16 cellular contexts compared by ENCODE assay signal in genomic region chr1:48649880-48650279, GRCh38.
A peak's percentile ranks its signal among the peaks of the same experiment; 100 is the strongest.
DNase-seq lines count a peak whose midpoint lies in the region; ATAC-seq, FAIRE-seq and TF ChIP-seq lines count a peak whose summit lies in the region.
"Had no signal": no experiment of that assay in that cellular context is flagged by ENCODE, and none has a peak within 500 bp of the region (broad histone marks: within the 10 kb centered on the region; RNA-seq: fewer than 3 reads in every experiment).

No MANE protein-coding gene starts in this region.

- POLR2A ChIA-PET in HepG2 (lab: Yijun Ruan, JAX), result no interaction called here

- no peak overlapping the region for H2AK5ac ChIP-seq in neuronal stem cell (ENCODE audit: low read depth, low read length)

- in situ Hi-C loops in HepG2 (cut with HindIII; ENCODE audit: extremely low pct_ligation_motif_present, low pct_unique_long_range_greater_than_20kb), result no loop called here

- H3K9me3 ChIP-seq in liver (ENCODE audit: control insufficient read depth in 4 of 4, low read length in 3 of 4) (peaks cover 0 to 2% (median 0%) of the 10 kb centered on the region in 4 donors), HepG2 (ENCODE audit: low read length) (no peaks in the 10 kb centered on the region), neuronal stem cell (replicated peaks in 1 of 2; ENCODE audit: control insufficient read depth in 2 of 2, insufficient read depth in 1 of 2, low read depth in 1 of 2, low read length in 2 of 2) (no peaks in the 10 kb centered on the region), prostate gland (no peaks in the 10 kb centered on the region)

- H3K4me2 ChIP-seq in HepG2 (ENCODE audit: low read depth, low read length) (no peak overlapping the region), neuronal stem cell (ENCODE audit: insufficient read depth, low read length, poor library complexity, severe bottlenecking) (no peak overlapping the region)

- H3K36me3 ChIP-seq in liver (ENCODE audit: control insufficient read depth in 4 of 4, insufficient read depth in 3 of 4, low read depth in 1 of 4, low read length in 3 of 4) (no peaks in the 10 kb centered on the region), HepG2 (replicated peaks in 1 of 2; ENCODE audit: control insufficient read depth in 1 of 2, insufficient read depth in 2 of 2, low read length in 2 of 2) (no peaks in the 10 kb centered on the region), neuronal stem cell (replicated peaks in 1 of 2; ENCODE audit: control insufficient read depth in 2 of 2, insufficient read depth in 2 of 2, low read length in 2 of 2) (no peaks in the 10 kb centered on the region), prostate gland (no peaks in the 10 kb centered on the region)

- no peak for TF ChIP-seq EP300 in HepG2 (IDR thresholded peaks at IDR 0.05; ENCODE audit: low read depth in 2 of 2, low read length in 2 of 2)
- no peak for TF ChIP-seq EP300 in HepG2 (CRISPR knock-in tag; IDR thresholded peaks at IDR 0.05; ENCODE audit: borderline replicate concordance)

- intact Hi-C loops in HepG2 (cut with micrococcal nuclease; ENCODE audit: unreplicated experiment) (no loop called here), prostate gland (cut with DNase I) (loop anchor here (2.0 kb wide), 1 partner anchor 71 kb away; no protein-coding TSS in a partner anchor), head of caudate nucleus (cut with DNase I) (no loop called here)

- BruUV-seq in HepG2 (replicated peaks; lab: Mats Ljungman, UMichigan), result no TSS peak

- no peak overlapping the region for H2AFZ ChIP-seq in HepG2 (ENCODE audit: low read length)
- no peak overlapping the region for H2AFZ ChIP-seq in neuronal stem cell (ENCODE audit: low read length)

- ATAC-seq in HepG2 (no peak), GM21723 (IDR thresholded peaks at IDR 0.05; ENCODE audit: unreplicated experiment) (no peak)

- no peak overlapping the region for H2BK12ac ChIP-seq in neuronal stem cell (ENCODE audit: low read length)

- H3K23ac ChIP-seq in neuronal stem cell (ENCODE audit: low read depth, low read length, poor library complexity), result peak overlapping the region; percentile 66

- H3K14ac ChIP-seq in neuronal stem cell (ENCODE audit: low read length), result no peak overlapping the region

- no peak overlapping the region for H2BK15ac ChIP-seq in neuronal stem cell (ENCODE audit: low read length)

- no peak for TF ChIP-seq RAD21 in liver (IDR thresholded peaks at IDR 0.05)
- TF ChIP-seq RAD21 in HepG2 (CRISPR knock-in tag; IDR thresholded peaks at IDR 0.05), result no peak

- H3K9ac ChIP-seq in liver (ENCODE audit: low read depth in 1 of 2, low read length in 2 of 2) (no peak overlapping the region), HepG2 (ENCODE audit: insufficient read depth, low read depth, low read length) (no peak overlapping the region), neuronal stem cell (ENCODE audit: low read depth, low read length, poor library complexity) (no peak overlapping the region)

- H4K20me1 ChIP-seq in HepG2 (ENCODE audit: insufficient read depth, low read length), result no peaks in the 10 kb centered on the region

- 87% methylated on average over 3 of the region's 3 CpGs for WGBS in liver
- 9% methylated on average over 1 of the region's 3 CpGs for WGBS in HepG2 (ENCODE audit: low lambda C conversion rate)
- no CpG with 5 or more reads among the region's 3 CpGs for WGBS in neuronal stem cell (ENCODE audit: extremely low coverage in 2 of 2, insufficient read length in 2 of 2, insufficient replicate concordance in 1 of 2), 2 donors
- WGBS in prostate gland, result 92% methylated on average over 3 of the region's 3 CpGs

- FAIRE-seq in HepG2 (lab: Jason Lieb, UNC), result no peak
- FAIRE-seq: G401.6, GM12891, H1 had no signal

- CTCF ChIA-PET in HepG2 (lab: Yijun Ruan, JAX; ENCODE audit: low intra/inter-chr PET ratio, low total read pairs), result no interaction called here

- H3K4me3 ChIP-seq in liver (ENCODE audit: low read depth in 1 of 3, low read length in 3 of 3) (no peak overlapping the region), HepG2 (replicated peaks in 1 of 3; ENCODE audit: insufficient read depth in 1 of 3, low read depth in 2 of 3, low read length in 3 of 3) (no peak overlapping the region), neuronal stem cell (ENCODE audit: low read length in 2 of 2) (no peak overlapping the region), prostate gland (no peak overlapping the region)

- H3K27ac ChIP-seq in liver (ENCODE audit: low read depth in 1 of 2, low read length in 2 of 2), result no peak overlapping the region
- H3K27ac ChIP-seq in HepG2 (ENCODE audit: extremely low read length, insufficient read depth, low read length), result no peak overlapping the region
- H3K27ac ChIP-seq in neuronal stem cell (replicated peaks; ENCODE audit: low read length), result no peak overlapping the region
- H3K27ac ChIP-seq in prostate gland, result no peak overlapping the region
- H3K27ac ChIP-seq: C4-2B had no signal

- peak overlapping the region; percentile 44 for H3K18ac ChIP-seq in neuronal stem cell (ENCODE audit: low read length)

- no peaks in the 10 kb centered on the region for H3K27me3 ChIP-seq in liver (ENCODE audit: control insufficient read depth in 4 of 4, insufficient read depth in 4 of 4, low read length in 3 of 4)
- H3K27me3 ChIP-seq in HepG2 (ENCODE audit: control insufficient read depth in 1 of 2, insufficient read depth in 2 of 2, low read length in 2 of 2), result no peaks in the 10 kb centered on the region
- peaks cover 0 to 18% (median 2%) of the 10 kb centered on the region in 3 experiments for H3K27me3 ChIP-seq in neuronal stem cell (ENCODE audit: control insufficient read depth in 3 of 3, insufficient read depth in 3 of 3, low read depth in 1 of 3, low read length in 3 of 3)
- H3K27me3 ChIP-seq in prostate gland (replicated peaks; ENCODE audit: insufficient read depth), result no peaks in the 10 kb centered on the region

- peak overlapping the region; percentile 54 for H2BK5ac ChIP-seq in neuronal stem cell (ENCODE audit: low read length)

- H3K4me1 ChIP-seq in liver (ENCODE audit: control insufficient read depth in 4 of 4, insufficient read depth in 4 of 4, low read length in 3 of 4) (peaks cover 0 to 11% (median 7%) of the 10 kb centered on the region in 4 donors), HepG2 (ENCODE audit: insufficient read depth, low read length) (no peaks in the 10 kb centered on the region), neuronal stem cell (ENCODE audit: control insufficient read depth in 2 of 2, insufficient read depth in 1 of 2, low read depth in 1 of 2, low read length in 2 of 2) (peaks cover 0 to 14% of the 10 kb centered on the region in 2 donors), prostate gland (replicated peaks) (no peaks in the 10 kb centered on the region)

- TF ChIP-seq POLR2A in HepG2 (IDR thresholded peaks at IDR 0.05; ENCODE audit: insufficient read depth in 1 of 2, low read depth in 2 of 2, low read length in 2 of 2), result no peak
- TF ChIP-seq POLR2A in prostate gland (IDR thresholded peaks at IDR 0.05), result no peak

- peak overlapping the region; percentile 38 for H4K91ac ChIP-seq in neuronal stem cell (ENCODE audit: low read depth, low read length, poor library complexity)

- H3K79me2 ChIP-seq in HepG2 (ENCODE audit: insufficient read depth, low read length), result no peaks in the 10 kb centered on the region

- H3K79me1 ChIP-seq in neuronal stem cell (ENCODE audit: low read depth, low read length), result no peaks in the 10 kb centered on the region

- H2BK120ac ChIP-seq in neuronal stem cell (ENCODE audit: low read depth, low read length), result no peak overlapping the region

- no peak overlapping the region for H4K8ac ChIP-seq in neuronal stem cell (ENCODE audit: low read depth, low read length)

- DNase-seq in HepG2 (ENCODE audit: low spot score), result no peak
- DNase-seq in iPS-NIHi7 (ENCODE audit: extremely low spot score), result peak; percentile 10
- no peak for DNase-seq in neuronal stem cell (ENCODE audit: low spot score)
- DNase-seq in prostate gland (ENCODE audit: low spot score), result no peak
- DNase-seq in head of caudate nucleus, result no peak
- DNase-seq: 8988T; AML-193; CD4-positive, alpha-beta memory T cell; DMS79; HCEC 1CT had no signal

- no peak overlapping the region for H3K4ac ChIP-seq in neuronal stem cell (ENCODE audit: low read length)

- no peak for TF ChIP-seq CTCF in liver (IDR thresholded peaks at IDR 0.05; ENCODE audit: low read depth, low read length, missing input control)
- TF ChIP-seq CTCF in HepG2 (CRISPR knock-in tag; IDR thresholded peaks at IDR 0.05), result no peak
- TF ChIP-seq CTCF in prostate gland (IDR thresholded peaks at IDR 0.05), result no peak

TF ChIP-seq in liver, 16 proteins besides CTCF, POLR2A, EP300 and RAD21:
- TF ChIP-seq ATF3 (IDR thresholded peaks at IDR 0.05), result no peak
- TF ChIP-seq RXRA (IDR thresholded peaks at IDR 0.05), result peak in 1 of 2 donors; percentile 19
- TF ChIP-seq HNF4A (conservative IDR thresholded peaks at IDR 0.05), result peak; percentile 33 to 67
TF ChIP-seq in liver: peak in this region for 2.

TF ChIP-seq in HepG2, 621 proteins besides CTCF, POLR2A, EP300 and RAD21 (continues in another document):
- TF ChIP-seq DMAP1 (CRISPR knock-in tag; IDR thresholded peaks at IDR 0.05), result no peak
- TF ChIP-seq RFXAP (CRISPR knock-in tag; IDR thresholded peaks at IDR 0.05; ENCODE audit: borderline replicate concordance), result no peak
- TF ChIP-seq ZNF33A (CRISPR knock-in tag; IDR thresholded peaks at IDR 0.05; ENCODE audit: borderline replicate concordance), result no peak
- no peak for TF ChIP-seq CEBPZ (IDR thresholded peaks at IDR 0.05; ENCODE audit: low read length)
